Comparison of ENCODE assay signal across 12 cellular contexts in the genomic region with DNA sequence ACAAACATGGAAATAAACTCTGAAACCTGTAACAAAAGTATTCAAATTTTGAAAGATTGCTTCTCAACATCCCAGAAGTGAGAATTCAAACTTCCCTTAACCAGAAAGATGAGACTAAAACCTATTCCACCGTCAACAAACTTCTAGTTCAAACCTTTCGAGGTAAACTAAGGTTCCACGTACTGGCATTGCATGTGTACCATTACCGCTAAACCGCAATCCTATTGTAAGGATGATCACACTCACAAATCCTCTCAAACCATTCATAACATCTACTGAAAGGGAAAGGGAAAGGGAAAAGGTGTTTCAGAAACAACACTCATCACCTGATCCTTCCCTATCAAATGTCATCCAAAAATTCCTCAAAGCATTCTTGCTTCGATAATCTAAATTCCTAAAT. TPM values are rescaled to one million over a fixed set of nuclear protein-coding genes. Genes with fewer than 3 reads are reported as not detected.
A peak's percentile ranks its signal among the peaks of the same experiment; 100 is the strongest.
DNase-seq lines count a peak whose midpoint lies in the region; ATAC-seq, FAIRE-seq and TF ChIP-seq lines count a peak whose summit lies in the region.
"Had no signal": no experiment of that assay in that cellular context is flagged by ENCODE, and none has a peak within 500 bp of the region (broad histone marks: within the 10 kb centered on the region; RNA-seq: fewer than 3 reads in every experiment).

No MANE protein-coding gene starts in this region.

- no peaks in the 10 kb centered on the region for H3K27me3 ChIP-seq in colonic mucosa

- DNase-seq in A549 (ENCODE audit: low read depth in 1 of 2, low spot score in 1 of 2) = no peak
- DNase-seq in HFFc6 = no peak
- no peak for DNase-seq in colonic mucosa
- no peak for DNase-seq in natural killer cell treated with Interleukin-12 subunit alpha and Interleukin-12 subunit beta and Interleukin-15 and Interleukin-18, amount 100 ng/mL, for 72 hours (ENCODE audit: low spot score)
- DNase-seq in epidermal melanocyte (ENCODE audit: insufficient read length, low spot score) = no peak
- no peak for DNase-seq in NCI-H1092 treated with DMSO at 0.1 percent for 48 hours (lab: John Stamatoyannopoulos, UW)
- DNase-seq in DMS 273 (lab: John Stamatoyannopoulos, UW; ENCODE audit: unreplicated experiment) = no peak
- DNase-seq in nucleus accumbens (lab: John Stamatoyannopoulos, UW) = no peak
- DNase-seq: anterior cingulate cortex; DMS79 treated with DMSO at 0.1 percent for 48 hours; NCI-H2029; stimulated activated CD4-positive, alpha-beta T cell treated with anti-CD3 and anti-CD28 coated beads, Interleukin-2, amount 100 ng/mL, for 24 hours had no signal

- TF ChIP-seq RAD21 in A549 (conservative IDR thresholded peaks at IDR 0.05 in 1 of 2, IDR thresholded peaks at IDR 0.05 in 1 of 2) = no peak

- H3K27me3 Mint-ChIP-seq in HFFc6 (ENCODE audit: insufficient read depth) = no peaks in the 10 kb centered on the region; the same call in none of the 2 replicates
- no peaks in the 10 kb centered on the region for H3K27me3 Mint-ChIP-seq in natural killer cell treated with Interleukin-12 subunit alpha and Interleukin-12 subunit beta and Interleukin-15 and Interleukin-18, amount 100 ng/mL, for 72 hours

- H3K4me1 ChIP-seq in A549 (peaks cover 56% of the 10 kb centered on the region), colonic mucosa (no peaks in the 10 kb centered on the region)

- TF ChIP-seq POLR2A in A549 (IDR thresholded peaks at IDR 0.05; ENCODE audit: low read length) = no peak

- ATAC-seq in A549 = no peak
- no peak for ATAC-seq in natural killer cell treated with Interleukin-12 subunit alpha and Interleukin-12 subunit beta and Interleukin-15 and Interleukin-18, amount 100 ng/mL, for 72 hours

- H3K9ac ChIP-seq in colonic mucosa (ENCODE audit: low read depth in 2 of 2, low read length in 2 of 2) = peak overlapping the region in 1 of 2 donors; percentile 80

- no peak for FAIRE-seq in A549 (lab: Jason Lieb, UNC)

- H3K9me3 ChIP-seq in A549 (no peaks in the 10 kb centered on the region), colonic mucosa (no peaks in the 10 kb centered on the region)

- H3K4me1 Mint-ChIP-seq in HFFc6 (ENCODE audit: low read depth) = peaks cover 59% of the 10 kb centered on the region
- H3K4me1 Mint-ChIP-seq in natural killer cell treated with Interleukin-12 subunit alpha and Interleukin-12 subunit beta and Interleukin-15 and Interleukin-18, amount 100 ng/mL, for 72 hours (ENCODE audit: low read depth in 2 of 2) = peaks cover 45 to 46% of the 10 kb centered on the region in 2 donors

- H3K4me2 ChIP-seq in A549 = peak overlapping the region; percentile 90

- WGBS in A549 (ENCODE audit: missing lambda C conversion rate) = 88% methylated on average over 6 of the region's 6 CpGs

- H3K27ac Mint-ChIP-seq in HFFc6 = peak overlapping the region; percentile 96
- peak overlapping the region; percentile 70 to 95 for H3K27ac Mint-ChIP-seq in natural killer cell treated with Interleukin-12 subunit alpha and Interleukin-12 subunit beta and Interleukin-15 and Interleukin-18, amount 100 ng/mL, for 72 hours

- H3K4me3 ChIP-seq in A549 = peak overlapping the region; percentile 96; the same call in 2 of the 3 replicates
- no peak overlapping the region for H3K4me3 ChIP-seq in colonic mucosa

- H3K27ac ChIP-seq in A549 = peak overlapping the region in 1 of 2 experiments; percentile 9; a peak in 1 of 6 replicates
- H3K27ac ChIP-seq in colonic mucosa = peak overlapping the region; percentile 98

- POLR2A ChIA-PET in A549 (lab: Yijun Ruan, JAX) = no interaction called here

- H3K4me3 Mint-ChIP-seq in HFFc6 = peak overlapping the region; percentile 97
- H3K4me3 Mint-ChIP-seq in natural killer cell treated with Interleukin-12 subunit alpha and Interleukin-12 subunit beta and Interleukin-15 and Interleukin-18, amount 100 ng/mL, for 72 hours = peak overlapping the region; percentile 76

- CTCF ChIA-PET in A549 (lab: Yijun Ruan, JAX) = interaction anchor here (0.9 to 1.3 kb wide), 2 partner anchors 20 to 100 kb away, joined by 4 read pairs; no protein-coding TSS in a partner anchor

- no peaks in the 10 kb centered on the region for H3K9me3 Mint-ChIP-seq in HFFc6
- peaks cover 4% of the 10 kb centered on the region for H3K9me3 Mint-ChIP-seq in natural killer cell treated with Interleukin-12 subunit alpha and Interleukin-12 subunit beta and Interleukin-15 and Interleukin-18, amount 100 ng/mL, for 72 hours

- intact Hi-C loops in colonic mucosa (cut with DNase I) = loop anchor here (10.0 kb wide), 1 partner anchor 96 kb away; no protein-coding TSS in a partner anchor

- no peak for TF ChIP-seq EP300 in A549 (IDR thresholded peaks at IDR 0.05)

- TF ChIP-seq CTCF in A549 (IDR thresholded peaks at IDR 0.05) (no peak), HFFc6 (IDR thresholded peaks at IDR 0.05) (no peak), colonic mucosa (IDR thresholded peaks at IDR 0.05) (no peak)

- H3K36me3 ChIP-seq in colonic mucosa = no peaks in the 10 kb centered on the region

- peaks cover 18% of the 10 kb centered on the region for H3K36me3 Mint-ChIP-seq in HFFc6 (ENCODE audit: low read depth)
- no peaks in the 10 kb centered on the region for H3K36me3 Mint-ChIP-seq in natural killer cell treated with Interleukin-12 subunit alpha and Interleukin-12 subunit beta and Interleukin-15 and Interleukin-18, amount 100 ng/mL, for 72 hours

TF ChIP-seq in A549, 52 proteins besides CTCF, POLR2A, EP300 and RAD21:
- TF ChIP-seq HDAC2 (IDR thresholded peaks at IDR 0.05) (no peak), RFX5 (IDR thresholded peaks at IDR 0.05) (no peak), ESRRA (IDR thresholded peaks at IDR 0.05; ENCODE audit: borderline replicate concordance, low read length) (no peak), SREBF2 (IDR thresholded peaks at IDR 0.05) (no peak), JUN (IDR thresholded peaks at IDR 0.05) (no peak), TP53 (CRISPR knock-in tag; IDR thresholded peaks at IDR 0.05) (no peak), RARB (CRISPR knock-in tag; IDR thresholded peaks at IDR 0.05) (no peak), NFE2L2 (conservative IDR thresholded peaks at IDR 0.05; ENCODE audit: low read length) (no peak), FOXS1 (CRISPR knock-in tag; IDR thresholded peaks at IDR 0.05) (no peak), RCOR1 (IDR thresholded peaks at IDR 0.05; ENCODE audit: low read depth, low read length) (no peak), CHD4 (IDR thresholded peaks at IDR 0.05; ENCODE audit: borderline replicate concordance) (no peak), ZSCAN20 (CRISPR knock-in tag; IDR thresholded peaks at IDR 0.05) (no peak), RNF2 (IDR thresholded peaks at IDR 0.05; ENCODE audit: borderline replicate concordance, low read depth) (no peak), FOSL2 (IDR thresholded peaks at IDR 0.05) (no peak), FOSL2 (CRISPR knock-in tag; IDR thresholded peaks at IDR 0.05) (no peak), KDM1A (IDR thresholded peaks at IDR 0.05; ENCODE audit: low read depth) (no peak), HOXB13 (CRISPR knock-in tag; IDR thresholded peaks at IDR 0.05; ENCODE audit: low read depth) (no peak)
- TF ChIP-seq, protein P1, sequence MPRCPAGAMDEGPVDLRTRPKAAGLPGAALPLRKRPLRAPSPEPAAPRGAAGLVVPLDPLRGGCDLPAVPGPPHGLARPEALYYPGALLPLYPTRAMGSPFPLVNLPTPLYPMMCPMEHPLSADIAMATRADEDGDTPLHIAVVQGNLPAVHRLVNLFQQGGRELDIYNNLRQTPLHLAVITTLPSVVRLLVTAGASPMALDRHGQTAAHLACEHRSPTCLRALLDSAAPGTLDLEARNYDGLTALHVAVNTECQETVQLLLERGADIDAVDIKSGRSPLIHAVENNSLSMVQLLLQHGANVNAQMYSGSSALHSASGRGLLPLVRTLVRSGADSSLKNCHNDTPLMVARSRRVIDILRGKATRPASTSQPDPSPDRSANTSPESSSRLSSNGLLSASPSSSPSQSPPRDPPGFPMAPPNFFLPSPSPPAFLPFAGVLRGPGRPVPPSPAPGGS (IDR thresholded peaks at IDR 0.05) = no peak
- TF ChIP-seq, protein P2, sequence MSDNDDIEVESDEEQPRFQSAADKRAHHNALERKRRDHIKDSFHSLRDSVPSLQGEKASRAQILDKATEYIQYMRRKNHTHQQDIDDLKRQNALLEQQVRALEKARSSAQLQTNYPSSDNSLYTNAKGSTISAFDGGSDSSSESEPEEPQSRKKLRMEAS (IDR thresholded peaks at IDR 0.05) = no peak
- TF ChIP-seq, protein P3, sequence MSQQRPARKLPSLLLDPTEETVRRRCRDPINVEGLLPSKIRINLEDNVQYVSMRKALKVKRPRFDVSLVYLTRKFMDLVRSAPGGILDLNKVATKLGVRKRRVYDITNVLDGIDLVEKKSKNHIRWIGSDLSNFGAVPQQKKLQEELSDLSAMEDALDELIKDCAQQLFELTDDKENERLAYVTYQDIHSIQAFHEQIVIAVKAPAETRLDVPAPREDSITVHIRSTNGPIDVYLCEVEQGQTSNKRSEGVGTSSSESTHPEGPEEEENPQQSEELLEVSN (IDR thresholded peaks at IDR 0.05; ENCODE audit: borderline replicate concordance, low read depth) = no peak

RNA-seq across cellular contexts. Expression of a gene that starts 3.1 kb away (rescaled TPM):
- polyA plus RNA-seq in A549 (2011; rRNA removed) (21.5 and 22.1 TPM in 2 replicates), A549 (2017; fragmentation: RNase III; extraction: RNeasy Plus Mini Kit Qiagen cat#74134 plus additional on column Dnase treatment) (13.3 to 15.4 TPM (median 13.8 TPM) in 3 replicates)
- polyA plus RNA-seq in A549 (2012; cell fraction: cytosol; rRNA removed) = 8.6 and 10.8 TPM in 2 replicates
- 23.9 and 34.3 TPM in 2 replicates for polyA plus RNA-seq in A549 (2012; cell fraction: nucleus; rRNA removed)
- polyA minus RNA-seq in A549 (2011; rRNA and poly(A)+ RNA removed) = 20.1 and 20.5 TPM in 2 replicates
- total RNA-seq in HFFc6 (2021; fragmentation: NEBNext Ultra II Directional; extraction: Animal tissue kit (Norgen Biotek cat#: 25700)) = 10 to 100 TPM; 17.8 to 23.4 (median 21.3) TPM
- total RNA-seq in colonic mucosa = 10 to 100 TPM; 26.8 to 35.5 TPM
- 10 to 100 TPM; 19.9 to 27.1 TPM for total RNA-seq in natural killer cell treated with Interleukin-12 subunit alpha and Interleukin-12 subunit beta and Interleukin-15 and Interleukin-18, amount 100 ng/mL, for 72 hours
